Comparison of ENCODE assay signal across 8 cellular contexts in genomic region chr1:22428672-22429071, GRCh38. TPM values are rescaled to one million over a fixed set of nuclear protein-coding genes. Genes with fewer than 3 reads are reported as not detected.
DNase-seq lines count a peak whose midpoint lies in the region; ATAC-seq and TF ChIP-seq lines count a peak whose summit lies in the region.

No MANE protein-coding gene starts in this region.

- no peaks in the 10 kb centered on the region for H3K36me3 ChIP-seq in CD8-positive, alpha-beta memory T cell (ENCODE audit: insufficient read depth, low read length)
- H3K36me3 ChIP-seq in HEK293 (ENCODE audit: control insufficient read depth in 2 of 2, insufficient read depth in 1 of 2, low read length in 2 of 2): no peaks in the 10 kb centered on the region
- H3K36me3 ChIP-seq in effector memory CD4-positive, alpha-beta T cell (ENCODE audit: control insufficient read depth, insufficient read depth, low read length): no peaks in the 10 kb centered on the region
- H3K36me3 ChIP-seq in mucosa of descending colon (ENCODE audit: low read depth): no peaks in the 10 kb centered on the region
- H3K36me3 ChIP-seq in uterus: no peaks in the 10 kb centered on the region

- H3K4me1 ChIP-seq in CD8-positive, alpha-beta memory T cell (ENCODE audit: insufficient read depth, low read length): no peaks in the 10 kb centered on the region
- H3K4me1 ChIP-seq in HEK293 (ENCODE audit: control insufficient read depth, insufficient read depth, low read length): no peaks in the 10 kb centered on the region
- no peaks in the 10 kb centered on the region for H3K4me1 ChIP-seq in effector memory CD4-positive, alpha-beta T cell (ENCODE audit: control insufficient read depth, insufficient read depth, low read length, poor library complexity, severe bottlenecking)
- H3K4me1 ChIP-seq in mucosa of descending colon (ENCODE audit: low read depth): no peaks in the 10 kb centered on the region
- no peaks in the 10 kb centered on the region for H3K4me1 ChIP-seq in uterus

- intact Hi-C loops in mucosa of descending colon (cut with DNase I, micrococcal nuclease) (no loop called here), uterus (cut with DNase I; ENCODE audit: low total_unique reads) (no loop called here), posterior vena cava (cut with DNase I) (no loop called here)

- H3K27me3 Mint-ChIP-seq in CD8-positive, alpha-beta memory T cell: peaks cover 4 to 6% of the 10 kb centered on the region in 2 donors

- H3K27ac ChIP-seq in CD8-positive, alpha-beta memory T cell (ENCODE audit: low read depth, low read length): no peak overlapping the region
- H3K27ac ChIP-seq in HEK293 (ENCODE audit: extremely low read depth, low read depth, low read length) (no peak overlapping the region), uterus (no peak overlapping the region)
- H3K27ac ChIP-seq in effector memory CD4-positive, alpha-beta T cell (ENCODE audit: insufficient read depth, low read length, poor library complexity, severe bottlenecking): no peak overlapping the region

- DNase-seq in CD8-positive, alpha-beta memory T cell: peak in 2 of 5 donors; percentile 14 to 37
- DNase-seq in SK-N-DZ (ENCODE audit: low spot score) (peak; percentile 70), mucosa of descending colon (peak in 1 of 3 donors; percentile 52), uterus (no peak), posterior vena cava (ENCODE audit: low spot score) (no peak)
- peak in 1 of 3 donors; percentile 17 for DNase-seq in effector memory CD4-positive, alpha-beta T cell

- H3K36me3 Mint-ChIP-seq in CD8-positive, alpha-beta memory T cell: no peaks in the 10 kb centered on the region

- peak overlapping the region in 1 of 8 donors; percentile 6 for H3K27ac Mint-ChIP-seq in CD8-positive, alpha-beta memory T cell

- no peaks in the 10 kb centered on the region for H3K9me3 Mint-ChIP-seq in CD8-positive, alpha-beta memory T cell

- peak overlapping the region; percentile 59 for H3K4me3 ChIP-seq in CD8-positive, alpha-beta memory T cell (ENCODE audit: low read length)
- H3K4me3 ChIP-seq in HEK293 (ENCODE audit: low read depth, low read length): no peak overlapping the region
- peak overlapping the region; percentile 16 for H3K4me3 ChIP-seq in effector memory CD4-positive, alpha-beta T cell (ENCODE audit: insufficient read depth, low read depth, low read length, poor library complexity, severe bottlenecking)
- no peak overlapping the region for H3K4me3 ChIP-seq in mucosa of descending colon
- no peak overlapping the region for H3K4me3 ChIP-seq in uterus

- no peaks in the 10 kb centered on the region for H3K9me3 ChIP-seq in CD8-positive, alpha-beta memory T cell (ENCODE audit: low read length)
- H3K9me3 ChIP-seq in HEK293 (ENCODE audit: control insufficient read depth, insufficient read depth, low read depth, low read length) (no peaks in the 10 kb centered on the region), mucosa of descending colon (no peaks in the 10 kb centered on the region), uterus (no peaks in the 10 kb centered on the region)
- no peaks in the 10 kb centered on the region for H3K9me3 ChIP-seq in effector memory CD4-positive, alpha-beta T cell (ENCODE audit: control insufficient read depth, low read length)

- no peak for TF ChIP-seq CTCF in HEK293 (tag by site-specific recombination; IDR thresholded peaks at IDR 0.05)
- TF ChIP-seq CTCF in mucosa of descending colon (IDR thresholded peaks at IDR 0.05): no peak
- no peak for TF ChIP-seq CTCF in uterus (IDR thresholded peaks at IDR 0.05)

- peak; percentile 45 for ATAC-seq in mucosa of descending colon
- ATAC-seq in HG03354 (IDR thresholded peaks at IDR 0.05; ENCODE audit: poor library complexity, severe bottlenecking, unreplicated experiment): no peak

- no peak for TF ChIP-seq POLR2A in uterus (IDR thresholded peaks at IDR 0.05)

- POLR2A ChIA-PET in CD8-positive, alpha-beta memory T cell (lab: Charles Lee): no interaction called here
- POLR2A ChIA-PET in HEK293 (lab: Yijun Ruan, JAX): no interaction called here

- CTCF ChIA-PET in CD8-positive, alpha-beta memory T cell (lab: Charles Lee): no interaction called here
- CTCF ChIA-PET in HEK293 (lab: Yijun Ruan, JAX): interaction anchor here (0.6 kb wide), 1 partner anchor 843 kb away, joined by 4 read pairs; no protein-coding TSS in a partner anchor

- no peaks in the 10 kb centered on the region for H3K27me3 ChIP-seq in CD8-positive, alpha-beta memory T cell (ENCODE audit: insufficient read depth, low read length, poor library complexity, severe bottlenecking)
- no peaks in the 10 kb centered on the region for H3K27me3 ChIP-seq in effector memory CD4-positive, alpha-beta T cell (replicated peaks; ENCODE audit: control insufficient read depth, insufficient read depth, low read length, poor library complexity, severe bottlenecking)
- H3K27me3 ChIP-seq in uterus: no peaks in the 10 kb centered on the region

- H3K4me3 Mint-ChIP-seq in CD8-positive, alpha-beta memory T cell: peak overlapping the region; percentile 68 to 81 (median 76)

- H3K4me1 Mint-ChIP-seq in CD8-positive, alpha-beta memory T cell: no peaks in the 10 kb centered on the region

TF ChIP-seq in HEK293, 187 proteins besides CTCF, POLR2A, EP300 and RAD21:
- TF ChIP-seq ZBTB7A (tag by site-specific recombination; IDR thresholded peaks at IDR 0.05; ENCODE audit: low read depth): no peak
- no peak for TF ChIP-seq ZNF677 (tag by site-specific recombination; IDR thresholded peaks at IDR 0.05)
- TF ChIP-seq ZNF146 (tag by site-specific recombination; IDR thresholded peaks at IDR 0.05): no peak
- peak; percentile 75; the same call in 1 of the 2 replicates for TF ChIP-seq ZNF76 (tag by site-specific recombination; IDR thresholded peaks at IDR 0.05; ENCODE audit: borderline replicate concordance, low read depth)
- TF ChIP-seq PRDM1 (tag by site-specific recombination; IDR thresholded peaks at IDR 0.05): no peak
- no peak for TF ChIP-seq ZNF580 (tag by site-specific recombination; IDR thresholded peaks at IDR 0.05)
- TF ChIP-seq, protein P1, sequence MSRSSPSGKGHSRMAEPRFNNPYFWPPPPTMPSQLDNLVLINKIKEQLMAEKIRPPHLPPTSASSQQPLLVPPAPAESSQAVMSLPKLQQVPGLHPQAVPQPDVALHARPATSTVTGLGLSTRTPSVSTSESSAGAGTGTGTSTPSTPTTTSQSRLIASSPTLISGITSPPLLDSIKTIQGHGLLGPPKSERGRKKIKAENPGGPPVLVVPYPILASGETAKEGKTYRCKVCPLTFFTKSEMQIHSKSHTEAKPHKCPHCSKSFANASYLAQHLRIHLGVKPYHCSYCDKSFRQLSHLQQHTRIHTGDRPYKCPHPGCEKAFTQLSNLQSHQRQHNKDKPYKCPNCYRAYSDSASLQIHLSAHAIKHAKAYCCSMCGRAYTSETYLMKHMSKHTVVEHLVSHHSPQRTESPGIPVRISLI (tag by site-specific recombination; IDR thresholded peaks at IDR 0.05): no peak
- TF ChIP-seq KLF10 (tag by site-specific recombination; IDR thresholded peaks at IDR 0.05): no peak
- TF ChIP-seq SETDB1 (IDR thresholded peaks at IDR 0.05; ENCODE audit: insufficient read length, low read length): peak; percentile 14

RNA-seq across cellular contexts. Expression of gene ZBTB40, which starts 23.0 kb away (rescaled TPM):
- 10 to 100 TPM; 29.5 to 30.0 TPM for total RNA-seq in CD8-positive, alpha-beta memory T cell
- polyA plus RNA-seq in CD8-positive, alpha-beta memory T cell: 4.1 TPM
- 14.9 and 17.1 TPM in 2 replicates for polyA plus RNA-seq in SK-N-DZ (2014; cell fraction: cytosol; rRNA removed)
- polyA plus RNA-seq in SK-N-DZ (2014; cell fraction: nucleus; rRNA removed): 53.1 and 73.3 TPM in 2 replicates
- total RNA-seq in mucosa of descending colon (10 to 100 TPM; 14.8 to 28.0 (median 16.7) TPM), uterus (10 to 100 TPM in 3 of 4 donors, 1 to 10 TPM in 1; 8.2 to 34.2 (median 16.6) TPM), posterior vena cava (10 to 100 TPM; 14.9 to 17.2 TPM)

Comparison
In these comparisons a context has a peak if more than half of its experiments do, and no peak if none do; other contexts are left out.
1. H3K4me3 ChIP-seq: peak in CD8-positive, alpha-beta memory T cell (single experiment) and effector memory CD4-positive, alpha-beta T cell (single experiment); none in HEK293 (single experiment), mucosa of descending colon (single experiment) and uterus (0 of 2).